28 cellular contexts compared by ENCODE assay signal in genomic region chr14:41037388-41037787, GRCh38.
A peak's percentile ranks its signal among the peaks of the same experiment; 100 is the strongest.
DNase-seq lines count a peak whose midpoint lies in the region; ATAC-seq and TF ChIP-seq lines count a peak whose summit lies in the region.
"Had no signal": no experiment of that assay in that cellular context is flagged by ENCODE, and none has a peak within 500 bp of the region (broad histone marks: within the 10 kb centered on the region; RNA-seq: fewer than 3 reads in every experiment).

No MANE protein-coding gene starts in this region.

- POLR2A ChIA-PET in WTC11 (lab: Charles Lee): no interaction called here
- POLR2A ChIA-PET in GM10248 (lab: Yijun Ruan, JAX): no interaction called here

- H3K27ac Mint-ChIP-seq in WTC11 (peak overlapping the region; percentile 71), progenitor cell of endocrine pancreas (peak overlapping the region; percentile 12)
- H3K27ac Mint-ChIP-seq: B cell; CD14-positive monocyte; CD4-positive, alpha-beta memory T cell; CD4-positive, alpha-beta T cell; CD4-positive, CD25-positive, alpha-beta regulatory T cell; CD8-positive, alpha-beta memory T cell; CD8-positive, alpha-beta T cell had no signal

- H3K4me1 Mint-ChIP-seq in WTC11 (no peaks in the 10 kb centered on the region), progenitor cell of endocrine pancreas (ENCODE audit: low read depth) (no peaks in the 10 kb centered on the region)
- H3K4me1 Mint-ChIP-seq: B cell; CD14-positive monocyte; CD4-positive, alpha-beta memory T cell; CD4-positive, CD25-positive, alpha-beta regulatory T cell; CD8-positive, alpha-beta memory T cell had no signal

- DNase-seq in WTC11 (ENCODE audit: low spot score) (no peak), posterior vena cava (ENCODE audit: low spot score) (peak; percentile 22), progenitor cell of endocrine pancreas (ENCODE audit: low spot score, unreplicated experiment) (no peak), GM10248 (ENCODE audit: extremely low spot score) (no peak), C1 segment of cervical spinal cord (lab: John Stamatoyannopoulos, UW) (no peak)
- DNase-seq in activated CD4-positive, alpha-beta T cell treated with anti-CD3 and anti-CD28 coated beads for 1 hour: no peak
- DNase-seq: 8988T; ACHN; AML-193; BE2C; Caco-2; Calu3; CD4-positive, alpha-beta memory T cell; CD4-positive, alpha-beta T cell; CD4-positive, CD25-positive, alpha-beta regulatory T cell; CD8-positive, alpha-beta memory T cell; CD8-positive, alpha-beta T cell; COR-L47; DMS 273 treated with DMSO at 0.1 percent for 48 hours; DMS153; DMS53; DMS79; DMS79 treated with DMSO at 0.1 percent for 48 hours; DND-41; EL had no signal

- no peak for ATAC-seq in WTC11
- ATAC-seq: A549; CD8-positive, alpha-beta T cell had no signal

- no peak overlapping the region for H3K4me3 Mint-ChIP-seq in WTC11
- H3K4me3 Mint-ChIP-seq in progenitor cell of endocrine pancreas (ENCODE audit: low read depth): no peak overlapping the region
- H3K4me3 Mint-ChIP-seq: B cell; CD14-positive monocyte; CD4-positive, alpha-beta memory T cell; CD4-positive, alpha-beta T cell; CD4-positive, CD25-positive, alpha-beta regulatory T cell; CD8-positive, alpha-beta memory T cell; CD8-positive, alpha-beta T cell had no signal

- TF ChIP-seq CTCF in WTC11 (IDR thresholded peaks at IDR 0.05) (no peak), progenitor cell of endocrine pancreas (IDR thresholded peaks at IDR 0.05; ENCODE audit: unreplicated experiment) (no peak), GM10248 (IDR thresholded peaks at IDR 0.05; ENCODE audit: control extremely low read depth, extremely low read depth, low read depth, missing control alignments) (no peak)

- CTCF ChIA-PET in WTC11 (lab: Charles Lee) (no interaction called here), GM10248 (lab: Yijun Ruan, JAX) (no interaction called here)

- no peaks in the 10 kb centered on the region for H3K36me3 Mint-ChIP-seq in WTC11
- peaks cover 3% of the 10 kb centered on the region for H3K36me3 Mint-ChIP-seq in progenitor cell of endocrine pancreas (ENCODE audit: insufficient read depth)
- H3K36me3 Mint-ChIP-seq: CD14-positive monocyte; CD4-positive, alpha-beta memory T cell; CD4-positive, CD25-positive, alpha-beta regulatory T cell; CD8-positive, alpha-beta memory T cell; CD8-positive, alpha-beta T cell had no signal

- intact Hi-C loops in posterior vena cava (cut with DNase I): no loop called here

- H3K27me3 Mint-ChIP-seq in WTC11 (ENCODE audit: low read depth): no peaks in the 10 kb centered on the region
- no peaks in the 10 kb centered on the region for H3K27me3 Mint-ChIP-seq in progenitor cell of endocrine pancreas
- H3K27me3 Mint-ChIP-seq: B cell; CD4-positive, alpha-beta memory T cell; CD4-positive, alpha-beta T cell; CD4-positive, CD25-positive, alpha-beta regulatory T cell; CD8-positive, alpha-beta memory T cell had no signal

- H3K9me3 Mint-ChIP-seq in WTC11 (no peaks in the 10 kb centered on the region), progenitor cell of endocrine pancreas (ENCODE audit: low read depth) (peaks cover under 1% of the 10 kb centered on the region)
- H3K9me3 Mint-ChIP-seq: CD4-positive, alpha-beta T cell had no signal

TF ChIP-seq in WTC11, 78 proteins besides CTCF, POLR2A, EP300 and RAD21 (continues in another document):
- TF ChIP-seq RORB (CRISPR knock-in tag; IDR thresholded peaks at IDR 0.05) (no peak), NFATC4 (CRISPR knock-in tag; IDR thresholded peaks at IDR 0.05) (no peak), USF1 (CRISPR knock-in tag; IDR thresholded peaks at IDR 0.05) (no peak), AR (CRISPR knock-in tag; IDR thresholded peaks at IDR 0.05) (no peak), TEAD1 (CRISPR knock-in tag; IDR thresholded peaks at IDR 0.05) (no peak), ATF2 (CRISPR knock-in tag; IDR thresholded peaks at IDR 0.05; ENCODE audit: borderline replicate concordance, low read depth) (no peak), AFF4 (CRISPR knock-in tag; IDR thresholded peaks at IDR 0.05; ENCODE audit: borderline replicate concordance) (no peak)
